ENCODE assay signal across 11 cellular contexts in the genomic region with DNA sequence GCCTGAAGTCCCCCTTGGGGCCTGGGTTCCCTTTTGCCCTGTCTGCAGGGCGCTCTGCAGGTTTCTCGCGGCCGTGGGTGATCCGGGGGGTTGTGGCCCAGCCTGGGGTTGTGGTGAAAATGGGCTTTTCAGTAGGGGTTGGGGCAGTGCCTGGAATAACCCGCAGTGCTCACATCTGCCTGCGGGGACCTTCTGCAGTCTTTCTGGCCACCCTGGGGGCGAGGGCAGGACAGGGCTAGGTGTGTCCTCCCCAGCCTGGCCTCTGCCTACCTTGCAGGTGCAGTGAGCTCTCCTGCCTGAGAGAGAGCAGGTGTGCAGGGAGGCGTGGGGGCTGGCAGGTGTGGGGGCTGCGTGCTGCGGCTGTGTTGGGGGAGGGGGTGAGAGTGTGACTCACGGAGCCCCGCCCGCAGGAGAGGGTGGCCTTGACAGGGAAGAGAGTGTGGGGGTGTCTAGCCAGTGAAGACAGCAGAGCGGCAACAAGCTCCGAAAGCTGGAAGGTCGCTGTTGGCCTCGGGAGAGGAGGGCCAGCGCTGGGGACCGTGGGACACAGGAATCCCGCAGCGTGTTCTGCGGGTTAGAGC.
DNase-seq lines count a peak whose midpoint lies in the region; ATAC-seq and TF ChIP-seq lines count a peak whose summit lies in the region.
"Had no signal": no experiment of that assay in that cellular context is flagged by ENCODE, and none has a peak within 500 bp of the region (broad histone marks: within the 10 kb centered on the region; RNA-seq: fewer than 3 reads in every experiment).

No MANE protein-coding gene starts in this region.

- no peaks in the 10 kb centered on the region for H3K9me3 ChIP-seq in right atrium auricular region
- H3K9me3 ChIP-seq in MG63 = no peaks in the 10 kb centered on the region

- no peak overlapping the region for H3K4me3 Mint-ChIP-seq in activated naive CD4-positive, alpha-beta T cell treated with anti-CD3 and anti-CD28 coated beads, Interleukin-2, amount 10 ng/mL, durations not matched to agents 7 days and 5 days
- H3K4me3 Mint-ChIP-seq: stimulated activated naive CD8-positive, alpha-beta T cell treated with anti-CD3 and anti-CD28 coated beads, Interleukin-15, Interleukin-2, amounts not matched to agents 100 ng/mL and 50 ng/mL, for 24 hours had no signal

- no peaks in the 10 kb centered on the region for H3K36me3 ChIP-seq in right atrium auricular region
- no peaks in the 10 kb centered on the region for H3K36me3 ChIP-seq in MG63

- CTCF ChIA-PET in activated naive CD4-positive, alpha-beta T cell treated with anti-CD3 and anti-CD28 coated beads, Interleukin-2, amount 10 ng/mL, durations not matched to agents 7 days and 5 days (lab: Charles Lee) = interaction anchor here (0.6 to 1.3 kb wide), 3 partner anchors 15 to 369 kb away, joined by 4 to 5 read pairs (median 4); no protein-coding TSS in a partner anchor

- peaks cover 0 to 9% of the 10 kb centered on the region in 2 donors for H3K4me1 ChIP-seq in right atrium auricular region

- H3K9me3 Mint-ChIP-seq in activated naive CD4-positive, alpha-beta T cell treated with anti-CD3 and anti-CD28 coated beads, Interleukin-2, amount 10 ng/mL, durations not matched to agents 7 days and 5 days = no peaks in the 10 kb centered on the region
- H3K9me3 Mint-ChIP-seq: stimulated activated naive CD8-positive, alpha-beta T cell treated with anti-CD3 and anti-CD28 coated beads, Interleukin-15, Interleukin-2, amounts not matched to agents 100 ng/mL and 50 ng/mL, for 24 hours had no signal

- no peak for TF ChIP-seq CTCF in right atrium auricular region (IDR thresholded peaks at IDR 0.05)

- DNase-seq in activated naive CD4-positive, alpha-beta T cell treated with Interleukin-2 at 50 U/mL for 16 hours = peak; percentile 19
- no peak for DNase-seq in activated naive CD4-positive, alpha-beta T cell treated with anti-CD3 and anti-CD28 coated beads, Interleukin-2, amount 10 ng/mL, durations not matched to agents 7 days and 5 days
- DNase-seq in NCI-H774 (lab: John Stamatoyannopoulos, UW) (peak; percentile 69), right atrium auricular region (ENCODE audit: low spot score) (peak; percentile 51), putamen (ENCODE audit: low spot score) (peak; percentile 75), LoVo (ENCODE audit: low spot score) (no peak), MG63 (no peak)
- DNase-seq: foreskin melanocyte, MV-4-11 had no signal

- H3K27me3 ChIP-seq in right atrium auricular region (peaks cover 0 to 5% of the 10 kb centered on the region in 2 donors), MG63 (peaks cover 28% of the 10 kb centered on the region)

- H3K27me3 Mint-ChIP-seq in activated naive CD4-positive, alpha-beta T cell treated with anti-CD3 and anti-CD28 coated beads, Interleukin-2, amount 10 ng/mL, durations not matched to agents 7 days and 5 days = peaks cover 81% of the 10 kb centered on the region

- no peak for ATAC-seq in HG03159 (IDR thresholded peaks at IDR 0.05; ENCODE audit: unreplicated experiment)

- H3K4me3 ChIP-seq in right atrium auricular region (no peak overlapping the region), MG63 (no peak overlapping the region)

- H3K36me3 Mint-ChIP-seq in activated naive CD4-positive, alpha-beta T cell treated with anti-CD3 and anti-CD28 coated beads, Interleukin-2, amount 10 ng/mL, durations not matched to agents 7 days and 5 days = no peaks in the 10 kb centered on the region

- H3K27ac ChIP-seq in right atrium auricular region = no peak overlapping the region

- no peak overlapping the region for H3K27ac Mint-ChIP-seq in activated naive CD4-positive, alpha-beta T cell treated with anti-CD3 and anti-CD28 coated beads, Interleukin-2, amount 10 ng/mL, durations not matched to agents 7 days and 5 days
- H3K27ac Mint-ChIP-seq: stimulated activated naive CD8-positive, alpha-beta T cell treated with anti-CD3 and anti-CD28 coated beads, Interleukin-15, Interleukin-2, amounts not matched to agents 100 ng/mL and 50 ng/mL, for 24 hours had no signal

- H3K4me1 Mint-ChIP-seq in activated naive CD4-positive, alpha-beta T cell treated with anti-CD3 and anti-CD28 coated beads, Interleukin-2, amount 10 ng/mL, durations not matched to agents 7 days and 5 days = peaks cover 8% of the 10 kb centered on the region

Comparison
In these comparisons a context has a peak if more than half of its experiments do, and no peak if none do; other contexts are left out.
1. DNase-seq: peak in activated naive CD4-positive, alpha-beta T cell treated with Interleukin-2 at 50 U/mL for 16 hours (single experiment), NCI-H774 (single experiment), right atrium auricular region (single experiment) and putamen (single experiment); none in activated naive CD4-positive, alpha-beta T cell treated with anti-CD3 and anti-CD28 coated beads, Interleukin-2, amount 10 ng/mL, durations not matched to agents 7 days and 5 days (single experiment), LoVo (single experiment) and MG63 (single experiment).